8 cellular contexts compared by ENCODE assay signal in genomic region chr16:3112881-3113574, GRCh38. TPM values are rescaled to one million over a fixed set of nuclear protein-coding genes. Genes with fewer than 3 reads are reported as not detected.
DNase-seq lines count a peak whose midpoint lies in the region; ATAC-seq and TF ChIP-seq lines count a peak whose summit lies in the region.

No MANE protein-coding gene starts in this region.

- no peaks in the 10 kb centered on the region for H3K9me3 Mint-ChIP-seq in brain
- H3K9me3 Mint-ChIP-seq in activated T-cell treated with anti-CD3 and anti-CD28 coated beads, Interleukin-2, amount 50 U/mL, for 4 hours = no peaks in the 10 kb centered on the region

- peaks cover 39% of the 10 kb centered on the region for H3K4me1 Mint-ChIP-seq in brain
- H3K4me1 Mint-ChIP-seq in activated T-cell treated with anti-CD3 and anti-CD28 coated beads, Interleukin-2, amount 50 U/mL, for 4 hours (ENCODE audit: low read depth) = no peaks in the 10 kb centered on the region

- H3K4me3 Mint-ChIP-seq in brain = peak overlapping the region; percentile 87 to 98 (median 91)
- H3K4me3 Mint-ChIP-seq in activated T-cell treated with anti-CD3 and anti-CD28 coated beads, Interleukin-2, amount 50 U/mL, for 4 hours = no peak overlapping the region

- H3K27me3 ChIP-seq in skeletal muscle satellite cell (ENCODE audit: control insufficient read depth, insufficient read depth, low read length) = no peaks in the 10 kb centered on the region

- peaks cover 19% of the 10 kb centered on the region for H3K36me3 Mint-ChIP-seq in brain
- peaks cover 4% of the 10 kb centered on the region for H3K36me3 Mint-ChIP-seq in activated T-cell treated with anti-CD3 and anti-CD28 coated beads, Interleukin-2, amount 50 U/mL, for 4 hours (ENCODE audit: insufficient read depth)

- peaks cover 20% of the 10 kb centered on the region for H3K4me1 ChIP-seq in skeletal muscle satellite cell (ENCODE audit: control insufficient read depth, insufficient read depth, low read length)

- no peaks in the 10 kb centered on the region for H3K9me3 ChIP-seq in skeletal muscle satellite cell (replicated peaks; ENCODE audit: low read length)

- peak overlapping the region; percentile 81 for H3K9ac ChIP-seq in skeletal muscle satellite cell (ENCODE audit: low read depth, low read length)

- no peak for TF ChIP-seq CTCF in GM12875 (IDR thresholded peaks at IDR 0.05; ENCODE audit: borderline replicate concordance, insufficient read depth, low read depth, low read length)
- no peak for TF ChIP-seq CTCF in brain (conservative IDR thresholded peaks at IDR 0.05)

- peak overlapping the region; percentile 48 for H3K4me3 ChIP-seq in GM12875 (ENCODE audit: low read depth, low read length)
- H3K4me3 ChIP-seq in iPS-11a (ENCODE audit: low read depth, low read length) = peak overlapping the region; percentile 65
- peak overlapping the region; percentile 78 for H3K4me3 ChIP-seq in skeletal muscle satellite cell (ENCODE audit: low read length)

- peak overlapping the region; percentile 97 for H3K4me2 ChIP-seq in skeletal muscle satellite cell (ENCODE audit: low read length)

- no peak for DNase-seq in Kasumi-1 (lab: John Stamatoyannopoulos, UW)
- DNase-seq in OCI-M2 (lab: John Stamatoyannopoulos, UW; ENCODE audit: unreplicated experiment) = no peak
- no peak for DNase-seq in activated T-cell treated with anti-CD3 and anti-CD28 coated beads, Interleukin-2, amount 50 U/mL, for 4 hours
- DNase-seq in stimulated activated naive CD8-positive, alpha-beta T cell treated with anti-CD3 and anti-CD28 coated beads, Interleukin-15, Interleukin-2, amounts not matched to agents 100 U/mL and 50 U/mL, for 24 hours = no peak

- H3K27me3 Mint-ChIP-seq in brain = peaks cover 8% of the 10 kb centered on the region
- peaks cover 7% of the 10 kb centered on the region for H3K27me3 Mint-ChIP-seq in activated T-cell treated with anti-CD3 and anti-CD28 coated beads, Interleukin-2, amount 50 U/mL, for 4 hours (ENCODE audit: low read depth)

- H3K36me3 ChIP-seq in skeletal muscle satellite cell (ENCODE audit: insufficient read depth, low read length) = peaks cover 9% of the 10 kb centered on the region

- ATAC-seq in activated T-cell treated with anti-CD3 and anti-CD28 coated beads, Interleukin-2, amount 50 U/mL, for 4 hours = no peak
- ATAC-seq in stimulated activated naive CD8-positive, alpha-beta T cell treated with anti-CD3 and anti-CD28 coated beads, Interleukin-15, Interleukin-2, amounts not matched to agents 100 U/mL and 50 U/mL, for 24 hours = no peak

- H3K27ac Mint-ChIP-seq in brain = peak overlapping the region; percentile 89 to 100 (median 96)

RNA-seq across cellular contexts. Expression of gene ZNF205, which starts 0.6 kb away (rescaled TPM):
- 25.2 TPM for polyA plus RNA-seq in brain (ENCODE audit: insufficient read depth, low read depth, low replicate concordance)
- 13.9 and 16.4 TPM in 2 replicates for total RNA-seq in skeletal muscle satellite cell (2012; rRNA removed)
- under 1 TPM in 2 of 3 donors, not detected in 1; 0.18 to 0.57 TPM for total RNA-seq in activated T-cell treated with anti-CD3 and anti-CD28 coated beads, Interleukin-2, amount 50 U/mL, for 4 hours

RNA-seq across cellular contexts. Expression of gene ZSCAN10, which starts 13.9 kb away (rescaled TPM):
- polyA plus RNA-seq in brain (ENCODE audit: insufficient read depth, low read depth, low replicate concordance) = not detected
- total RNA-seq in skeletal muscle satellite cell (2012; rRNA removed) = not detected in 2 replicates
- under 1 TPM in 2 of 3 donors, not detected in 1; 0.11 TPM for total RNA-seq in activated T-cell treated with anti-CD3 and anti-CD28 coated beads, Interleukin-2, amount 50 U/mL, for 4 hours

RNA-seq across cellular contexts. Expression of gene ZNF213, which starts 21.8 kb away (rescaled TPM):
- polyA plus RNA-seq in brain (ENCODE audit: insufficient read depth, low read depth, low replicate concordance) = 30.4 TPM
- 6.6 and 7.0 TPM in 2 replicates for total RNA-seq in skeletal muscle satellite cell (2012; rRNA removed)
- 10 to 100 TPM in 1 of 3 donors, 1 to 10 TPM in 2; 9.8 to 12.0 (median 9.9) TPM for total RNA-seq in activated T-cell treated with anti-CD3 and anti-CD28 coated beads, Interleukin-2, amount 50 U/mL, for 4 hours

RNA-seq across cellular contexts. Expression of gene IL32, which starts 47.6 kb away (rescaled TPM):
- polyA plus RNA-seq in brain (ENCODE audit: insufficient read depth, low read depth, low replicate concordance) = 10.6 TPM
- 28.4 and 50.2 TPM in 2 replicates for total RNA-seq in skeletal muscle satellite cell (2012; rRNA removed)
- total RNA-seq in activated T-cell treated with anti-CD3 and anti-CD28 coated beads, Interleukin-2, amount 50 U/mL, for 4 hours = 100 to 1,000 TPM; 585 to 715 (median 696) TPM
